In genomic region chr2:80068068-80068467, GRCh38 we compare ENCODE assay signal across 1 cellular context.
TF ChIP-seq lines count a peak whose summit lies in the region.

No MANE protein-coding gene starts in this region.

TF ChIP-seq in HepG2, 621 proteins besides CTCF, POLR2A, EP300 and RAD21 (continued from another document):
- TF ChIP-seq, protein P1, sequence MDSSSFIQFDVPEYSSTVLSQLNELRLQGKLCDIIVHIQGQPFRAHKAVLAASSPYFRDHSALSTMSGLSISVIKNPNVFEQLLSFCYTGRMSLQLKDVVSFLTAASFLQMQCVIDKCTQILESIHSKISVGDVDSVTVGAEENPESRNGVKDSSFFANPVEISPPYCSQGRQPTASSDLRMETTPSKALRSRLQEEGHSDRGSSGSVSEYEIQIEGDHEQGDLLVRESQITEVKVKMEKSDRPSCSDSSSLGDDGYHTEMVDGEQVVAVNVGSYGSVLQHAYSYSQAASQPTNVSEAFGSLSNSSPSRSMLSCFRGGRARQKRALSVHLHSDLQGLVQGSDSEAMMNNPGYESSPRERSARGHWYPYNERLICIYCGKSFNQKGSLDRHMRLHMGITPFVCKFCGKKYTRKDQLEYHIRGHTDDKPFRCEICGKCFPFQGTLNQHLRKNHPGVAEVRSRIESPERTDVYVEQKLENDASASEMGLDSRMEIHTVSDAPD (CRISPR knock-in tag; IDR thresholded peaks at IDR 0.05) = no peak
- no peak for TF ChIP-seq ZMYM2 (CRISPR knock-in tag; IDR thresholded peaks at IDR 0.05)
